1 cellular context compared by ENCODE assay signal in genomic region chr1:93353286-93353685, GRCh38.
TF ChIP-seq lines count a peak whose summit lies in the region.

No MANE protein-coding gene starts in this region.

TF ChIP-seq in SK-N-SH, 30 proteins besides CTCF, POLR2A, EP300 and RAD21 (continued from another document):
- TF ChIP-seq REST (IDR thresholded peaks at IDR 0.05; ENCODE audit: low read depth, low read length) = no peak
- TF ChIP-seq PBX3 (IDR thresholded peaks at IDR 0.05) = no peak
- no peak for TF ChIP-seq ZBTB33 (IDR thresholded peaks at IDR 0.05; ENCODE audit: borderline replicate concordance, low read depth)
- no peak for TF ChIP-seq GATA2 (CRISPR knock-in tag; IDR thresholded peaks at IDR 0.05)
- no peak for TF ChIP-seq GABPA (IDR thresholded peaks at IDR 0.05; ENCODE audit: low read depth)
- TF ChIP-seq MAX (IDR thresholded peaks at IDR 0.05; ENCODE audit: low read depth) = 0 out of 2 replicates have a peak, but pooled peaks have one; percentile 12
- TF ChIP-seq TCF12 (IDR thresholded peaks at IDR 0.05) = peak; percentile 43; the same call in 1 of the 2 replicates
- peak; percentile 23; the same call in 1 of the 2 replicates for TF ChIP-seq RFX5 (IDR thresholded peaks at IDR 0.05; ENCODE audit: low read length)
- no peak for TF ChIP-seq POLR2AphosphoS5 (IDR thresholded peaks at IDR 0.05; ENCODE audit: low read depth, low read length)
- TF ChIP-seq USF1 (IDR thresholded peaks at IDR 0.05; ENCODE audit: borderline replicate concordance, low read depth) = no peak
- no peak for TF ChIP-seq FOXM1 (IDR thresholded peaks at IDR 0.05; ENCODE audit: low read depth)
- TF ChIP-seq SIN3A (IDR thresholded peaks at IDR 0.05; ENCODE audit: borderline replicate concordance, low read depth, low read length) = no peak
- TF ChIP-seq FOXJ3 (CRISPR knock-in tag; IDR thresholded peaks at IDR 0.05) = no peak
- TF ChIP-seq ELF1 (IDR thresholded peaks at IDR 0.05) = no peak
- no peak for TF ChIP-seq IRF3 (IDR thresholded peaks at IDR 0.05; ENCODE audit: low read depth, low read length)
- no peak for TF ChIP-seq CHD2 (IDR thresholded peaks at IDR 0.05; ENCODE audit: low read length, partially characterized antibody)
